19 cellular contexts compared by ENCODE assay signal in the genomic region with DNA sequence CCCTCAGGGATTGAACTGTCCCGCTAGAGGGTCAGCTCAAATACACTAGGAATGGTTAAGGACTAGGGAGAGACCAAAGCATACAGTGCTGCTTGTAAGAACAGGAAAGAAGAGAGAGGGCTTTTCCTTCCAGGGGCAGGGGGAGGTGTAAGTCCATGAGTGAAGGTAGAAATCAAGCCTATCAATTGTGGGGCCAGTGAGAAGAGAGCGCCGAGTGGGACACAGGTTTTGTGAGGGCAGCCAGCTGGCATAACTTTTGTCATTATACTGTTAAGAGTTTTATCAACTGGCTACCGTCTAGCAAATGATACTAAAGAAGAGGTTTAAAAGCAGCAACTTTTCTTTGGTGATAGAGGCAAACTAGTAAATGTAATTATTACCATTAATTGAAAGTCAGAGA. TPM values are rescaled to one million over a fixed set of nuclear protein-coding genes. Genes with fewer than 3 reads are reported as not detected.
A peak's percentile ranks its signal among the peaks of the same experiment; 100 is the strongest.
DNase-seq lines count a peak whose midpoint lies in the region; FAIRE-seq and TF ChIP-seq lines count a peak whose summit lies in the region.
"Had no signal": no experiment of that assay in that cellular context is flagged by ENCODE, and none has a peak within 500 bp of the region (broad histone marks: within the 10 kb centered on the region; RNA-seq: fewer than 3 reads in every experiment).

No MANE protein-coding gene starts in this region.

- no peak overlapping the region for H3K14ac ChIP-seq in H9 (ENCODE audit: insufficient read depth, low read length)

- H3K36me3 ChIP-seq in astrocyte (ENCODE audit: insufficient read depth, low read length) = peaks cover 30% of the 10 kb centered on the region
- H3K36me3 ChIP-seq in tibial artery = peaks cover 50 to 86% (median 60%) of the 10 kb centered on the region in 3 donors
- H3K36me3 ChIP-seq in spleen = peaks cover 0 to 77% (median 6%) of the 10 kb centered on the region in 6 donors

- H3K56ac ChIP-seq in H9 (ENCODE audit: insufficient read length, low read depth, low read length) = no peak overlapping the region

- TF ChIP-seq POLR2A in spleen (IDR thresholded peaks at IDR 0.05) = no peak

- no peak overlapping the region for H3K9ac ChIP-seq in H9 (ENCODE audit: extremely low read depth, insufficient read length, low read length)
- no peak overlapping the region for H3K9ac ChIP-seq in astrocyte (ENCODE audit: low read length)

- H4K5ac ChIP-seq in H9 (ENCODE audit: insufficient read length, low read depth, low read length) = peak overlapping the region; percentile 53

- no peak overlapping the region for H3K18ac ChIP-seq in H9 (ENCODE audit: insufficient read length, low read depth, low read length)

- H3K4me3 Mint-ChIP-seq in H9 (no peak overlapping the region), astrocyte (ENCODE audit: unreplicated experiment) (no peak overlapping the region), osteocyte (ENCODE audit: unreplicated experiment) (no peak overlapping the region)
- H3K4me3 Mint-ChIP-seq: CD14-positive monocyte; CD8-positive, alpha-beta T cell; HFFc6 had no signal

- H2AK5ac ChIP-seq in H9 (ENCODE audit: insufficient read length, low read length) = no peak overlapping the region

- H3K27ac Mint-ChIP-seq in H9 (peak overlapping the region in 2 of 3 experiments; percentile 21 to 49; a peak in 1 of 7 replicates), astrocyte (ENCODE audit: unreplicated experiment) (peak overlapping the region; percentile 50), osteocyte (ENCODE audit: unreplicated experiment) (peak overlapping the region; percentile 32)
- H3K27ac Mint-ChIP-seq: CD14-positive monocyte; CD8-positive, alpha-beta T cell; HFFc6 had no signal

- H3K4me3 ChIP-seq in astrocyte (ENCODE audit: insufficient read depth, low read depth, low read length) (no peak overlapping the region), tibial artery (no peak overlapping the region), spleen (no peak overlapping the region)

- no peaks in the 10 kb centered on the region for H3K79me1 ChIP-seq in H9 (ENCODE audit: insufficient read depth, low read depth, low read length, poor library complexity, severe bottlenecking)

- WGBS in H9 (ENCODE audit: extremely low coverage, insufficient read length, low lambda C conversion rate) = no CpG with 5 or more reads among the region's 4 CpGs
- 72 to 90% (median 81%) methylated on average over 4 of the region's 4 CpGs for WGBS in spleen, 5 donors

- TF ChIP-seq CTCF in H9 (conservative IDR thresholded peaks at IDR 0.05) (no peak), astrocyte (IDR thresholded peaks at IDR 0.05; ENCODE audit: insufficient read depth, low read depth, low read length) (no peak), osteocyte (IDR thresholded peaks at IDR 0.05) (no peak), tibial artery (IDR thresholded peaks at IDR 0.05) (no peak), spleen (IDR thresholded peaks at IDR 0.05 in 8 of 11, conservative IDR thresholded peaks at IDR 0.05 in 3 of 11) (no peak), D721Med (IDR thresholded peaks at IDR 0.05; ENCODE audit: insufficient read depth, missing control alignments) (no peak)

- H3K23ac ChIP-seq in H9 (ENCODE audit: insufficient read length, low read depth, low read length) = no peak overlapping the region

- no peaks in the 10 kb centered on the region for H3K4me1 Mint-ChIP-seq in H9
- peaks cover 29% of the 10 kb centered on the region for H3K4me1 Mint-ChIP-seq in astrocyte (ENCODE audit: low read depth, unreplicated experiment)
- peaks cover 16% of the 10 kb centered on the region for H3K4me1 Mint-ChIP-seq in osteocyte (ENCODE audit: unreplicated experiment)
- H3K4me1 Mint-ChIP-seq: CD14-positive monocyte had no signal

- no peak overlapping the region for H2BK15ac ChIP-seq in H9 (ENCODE audit: low read depth, low read length)

- no peak overlapping the region for H3K4ac ChIP-seq in H9 (ENCODE audit: low read depth, low read length)

- H4K20me1 ChIP-seq in H9 (ENCODE audit: control insufficient read depth, insufficient read depth, insufficient read length) (no peaks in the 10 kb centered on the region), astrocyte (ENCODE audit: insufficient read depth, low read length) (no peaks in the 10 kb centered on the region)

- intact Hi-C loops in tibial artery (cut with DNase I; ENCODE audit: low total_unique reads) = loop anchor here (5.0 kb wide), 1 partner anchor 34 kb away; no protein-coding TSS in a partner anchor
- intact Hi-C loops in spleen (cut with DNase I; ENCODE audit: low total_unique reads) = no loop called here

- H3K4me2 ChIP-seq in H9 (ENCODE audit: insufficient read depth, insufficient read length, low read length) (no peak overlapping the region), astrocyte (ENCODE audit: low read length) (no peak overlapping the region)

- H3T11ph ChIP-seq in H9 (ENCODE audit: low read length) = no peak overlapping the region

- H2AFZ ChIP-seq in H9 (ENCODE audit: low read length) (no peak overlapping the region), astrocyte (ENCODE audit: low read depth, low read length) (no peak overlapping the region)

- H3K9me3 Mint-ChIP-seq in H9 (no peaks in the 10 kb centered on the region), astrocyte (ENCODE audit: unreplicated experiment) (peaks cover 2% of the 10 kb centered on the region), osteocyte (ENCODE audit: unreplicated experiment) (no peaks in the 10 kb centered on the region)
- H3K9me3 Mint-ChIP-seq: CD8-positive, alpha-beta T cell; HFFc6 had no signal

- no peaks in the 10 kb centered on the region for H3K79me2 ChIP-seq in H9 (ENCODE audit: insufficient read depth, low read length)
- H3K79me2 ChIP-seq in astrocyte (ENCODE audit: insufficient read depth, low read length) = no peaks in the 10 kb centered on the region

- H4K8ac ChIP-seq in H9 (replicated peaks; ENCODE audit: insufficient read length, low read depth, low read length) = no peak overlapping the region

- FAIRE-seq in astrocyte (lab: Jason Lieb, UNC) = no peak
- no peak for FAIRE-seq in D721Med (lab: Jason Lieb, UNC)
- FAIRE-seq: A204.1, GM19239, H1, HepG2, HTR-8/SVneo had no signal

- no peaks in the 10 kb centered on the region for H3K23me2 ChIP-seq in H9 (ENCODE audit: insufficient read length, low read depth, low read length, poor library complexity, severe bottlenecking)

- H3K27me3 ChIP-seq in H9 (ENCODE audit: insufficient read depth, low read length) (no peaks in the 10 kb centered on the region), astrocyte (ENCODE audit: insufficient read depth, low read length) (no peaks in the 10 kb centered on the region), tibial artery (no peaks in the 10 kb centered on the region), spleen (replicated peaks in 1 of 7) (no peaks in the 10 kb centered on the region)

- peaks cover under 1 to 27% (median 18%) of the 10 kb centered on the region in 3 experiments; a peak in 4 of 7 replicates for H3K36me3 Mint-ChIP-seq in H9 (ENCODE audit: insufficient read depth in 1 of 3, low read depth in 3 of 3)
- H3K36me3 Mint-ChIP-seq in astrocyte (ENCODE audit: low read depth, unreplicated experiment) = peaks cover 25% of the 10 kb centered on the region
- peaks cover 61% of the 10 kb centered on the region for H3K36me3 Mint-ChIP-seq in osteocyte (ENCODE audit: unreplicated experiment)
- H3K36me3 Mint-ChIP-seq: CD14-positive monocyte; CD8-positive, alpha-beta T cell had no signal

- H2BK12ac ChIP-seq in H9 (ENCODE audit: insufficient read length, low read depth, low read length) = no peak overlapping the region

- DNase-seq in H9 = no peak
- no peak for DNase-seq in astrocyte (ENCODE audit: low read depth)
- no peak for DNase-seq in osteocyte (ENCODE audit: extremely low spot score, unreplicated experiment)
- DNase-seq in tibial artery = no peak
- no peak for DNase-seq in spleen
- DNase-seq in T-helper 1 cell = no peak
- DNase-seq in D721Med (ENCODE audit: insufficient read length, low spot score) = no peak
- DNase-seq: CD8-positive, alpha-beta T cell; COR-L47; DMS53; GF-D8; HCEC 1CT; HFFc6 had no signal

- no peaks in the 10 kb centered on the region for H3K27me3 Mint-ChIP-seq in H9 (ENCODE audit: low read depth)
- H3K27me3 Mint-ChIP-seq in astrocyte (ENCODE audit: low read depth, unreplicated experiment) = no peaks in the 10 kb centered on the region
- no peaks in the 10 kb centered on the region for H3K27me3 Mint-ChIP-seq in osteocyte (ENCODE audit: unreplicated experiment)

- no peak overlapping the region for H2BK20ac ChIP-seq in H9 (ENCODE audit: low read depth, low read length, poor library complexity, severe bottlenecking)

- H3K9me3 ChIP-seq in H9 (ENCODE audit: control insufficient read depth, low read depth, low read length) = no peaks in the 10 kb centered on the region
- H3K9me3 ChIP-seq in astrocyte (ENCODE audit: insufficient read depth, low read depth, low read length) = no peaks in the 10 kb centered on the region
- H3K9me3 ChIP-seq in tibial artery = no peaks in the 10 kb centered on the region
- no peaks in the 10 kb centered on the region for H3K9me3 ChIP-seq in spleen

- H2BK5ac ChIP-seq in H9 (ENCODE audit: insufficient read length, low read length) = no peak overlapping the region

- H3K27ac ChIP-seq in H9 (ENCODE audit: insufficient read length, low read depth, low read length) (no peak overlapping the region), astrocyte (ENCODE audit: low read depth, low read length) (no peak overlapping the region), tibial artery (peak overlapping the region; percentile 30 to 32), spleen (no peak overlapping the region)

- no peaks in the 10 kb centered on the region for H3K4me1 ChIP-seq in H9 (ENCODE audit: insufficient read depth, low read length)
- H3K4me1 ChIP-seq in astrocyte (ENCODE audit: insufficient read depth, low read length) = no peaks in the 10 kb centered on the region
- peaks cover 3 to 42% (median 29%) of the 10 kb centered on the region in 4 donors for H3K4me1 ChIP-seq in tibial artery
- peaks cover 0 to 15% (median 9%) of the 10 kb centered on the region in 6 donors for H3K4me1 ChIP-seq in spleen

- H4K91ac ChIP-seq in H9 (ENCODE audit: insufficient read length, low read depth, low read length) = no peak overlapping the region

- no peak overlapping the region for H2BK120ac ChIP-seq in H9 (ENCODE audit: low read depth, low read length, poor library complexity, severe bottlenecking)

RNA-seq across cellular contexts. Expression of gene LMCD1, which starts 45.0 kb away (rescaled TPM):
- total RNA-seq in H9 (2021) (19.2 and 22.1 TPM in 2 replicates), astrocyte (374 and 437 TPM in 2 replicates), osteocyte (135 and 136 TPM in 2 replicates), spleen (100 to 1,000 TPM in 1 of 7 donors, 10 to 100 TPM in 6; 60.3 to 203 (median 81.5) TPM)
- polyA plus RNA-seq in spleen = 10 to 100 TPM; 24.5 to 44.0 (median 33.2) TPM

Comparison
In these comparisons a context has a peak if more than half of its experiments do, and no peak if none do; other contexts are left out.
1. H3K27ac ChIP-seq: peak in tibial artery (2 of 2); none in H9 (single experiment), astrocyte (single experiment) and spleen (0 of 8).
2. Peak in every context shown above with its lines, with median percentiles within 50 percentile points of each other: H3K27ac Mint-ChIP-seq.